In genomic region chr15:72915843-72916242, GRCh38 we compare ENCODE assay signal across 28 cellular contexts.
"Had no signal": no experiment of that assay in that cellular context is flagged by ENCODE, and none has a peak within 500 bp of the region (broad histone marks: within the 10 kb centered on the region; RNA-seq: fewer than 3 reads in every experiment).

No MANE protein-coding gene starts in this region.

- H3K27ac ChIP-seq: stomach, suprapubic skin, testis, thoracic aorta, thyroid gland, tibial artery, tibial nerve, transverse colon, upper lobe of left lung, upper lobe of right lung, uterus, vagina had no signal

- H3K27me3 Mint-ChIP-seq: stimulated activated naive CD8-positive, alpha-beta T cell treated with anti-CD3 and anti-CD28 coated beads, Interleukin-15, Interleukin-2, amounts not matched to agents 100 ng/mL and 50 ng/mL, for 24 hours; type B pancreatic cell had no signal

- DNase-seq: stimulated activated CD4-positive, alpha-beta T cell treated with anti-CD3 and anti-CD28 coated beads, Interleukin-2, amount 100 ng/mL, for 48 hours; stimulated activated CD4-positive, alpha-beta T cell treated with anti-CD3 and anti-CD28 coated beads, Interleukin-4, amount 100 ng/mL, for 1 hour; stimulated activated CD4-positive, alpha-beta T cell treated with anti-CD3 and anti-CD28 coated beads, Interleukin-4, amount 100 ng/mL, for 24 hours; stimulated activated CD4-positive, alpha-beta T cell treated with anti-CD3 and anti-CD28 coated beads, Interleukin-4, amount 100 ng/mL, for 4 hours; stimulated activated CD8-positive, alpha-beta memory T cell treated with anti-CD3 and anti-CD28 coated beads, Interleukin-4, amount 100 ng/mL, for 48 hours; stimulated activated naive B cell treated with anti-CD40 and anti-IgM and Interleukin-4, amounts not matched to agents 10 μg/mL and 1 μg/mL and 100 μg/mL, for 72 hours; stimulated activated naive CD4-positive, alpha-beta T cell; stimulated activated naive CD4-positive, alpha-beta T cell treated with Interleukin-2 at 50 U/mL for 16 hours; stimulated activated naive CD8-positive, alpha-beta T cell treated with anti-CD3 and anti-CD28 coated beads, Interleukin-15, amount 100 ng/mL, for 72 hours; stimulated activated naive CD8-positive, alpha-beta T cell treated with anti-CD3 and anti-CD28 coated beads, Interleukin-15, Interleukin-2, amounts not matched to agents 100 U/mL and 50 U/mL, for 24 hours; stomach; substantia nigra; testis; thyroid gland; tibial artery; transverse colon; trophoblast cell; upper lobe of left lung; upper lobe of right lung; uterus had no signal

- H3K27ac Mint-ChIP-seq: stimulated activated effector memory CD8-positive, alpha-beta T cell treated with anti-CD3 and anti-CD28 coated beads, Interleukin-12 subunit alpha, Interleukin-12 subunit beta, amount 100 ng/mL, for 72 hours; stimulated activated memory B cell treated with anti-CD40 and anti-IgM and Interleukin-4, amounts not matched to agents 10 μg/mL and 1 μg/mL and 100 μg/mL, for 72 hours; stimulated activated naive B cell treated with anti-CD40 and anti-IgM and Interleukin-4, amounts not matched to agents 10 μg/mL and 1 μg/mL and 100 μg/mL, for 72 hours; stimulated activated naive CD8-positive, alpha-beta T cell treated with anti-CD3 and anti-CD28 coated beads, Interleukin-15, amount 100 ng/mL, for 72 hours; stimulated activated naive CD8-positive, alpha-beta T cell treated with anti-CD3 and anti-CD28 coated beads, Interleukin-15, Interleukin-2, amounts not matched to agents 100 ng/mL and 50 ng/mL, for 24 hours; type B pancreatic cell had no signal

- H3K36me3 ChIP-seq: stomach, suprapubic skin, thoracic aorta, thyroid gland, tibial artery, tibial nerve, transverse colon, upper lobe of left lung, upper lobe of right lung, uterus, vagina had no signal

- H3K4me1 ChIP-seq: stomach, suprapubic skin, testis, thyroid gland, tibial artery, tibial nerve, upper lobe of left lung, upper lobe of right lung, uterus, vagina had no signal

- H3K4me3 ChIP-seq: stomach, suprapubic skin, testis, thoracic aorta, thyroid gland, tibial artery, tibial nerve, transverse colon, upper lobe of left lung, upper lobe of right lung, uterus, vagina had no signal

- H3K9me3 Mint-ChIP-seq: stimulated activated effector memory CD8-positive, alpha-beta T cell treated with anti-CD3 and anti-CD28 coated beads, Interleukin-12 subunit alpha, Interleukin-12 subunit beta, amount 100 ng/mL, for 72 hours; stimulated activated memory B cell treated with anti-CD40 and anti-IgM and Interleukin-4, amounts not matched to agents 10 μg/mL and 1 μg/mL and 100 μg/mL, for 72 hours; stimulated activated naive B cell treated with anti-CD40 and anti-IgM and Interleukin-4, amounts not matched to agents 10 μg/mL and 1 μg/mL and 100 μg/mL, for 72 hours; stimulated activated naive CD8-positive, alpha-beta T cell treated with anti-CD3 and anti-CD28 coated beads, Interleukin-15, amount 100 ng/mL, for 72 hours; stimulated activated naive CD8-positive, alpha-beta T cell treated with anti-CD3 and anti-CD28 coated beads, Interleukin-15, Interleukin-2, amounts not matched to agents 100 ng/mL and 50 ng/mL, for 24 hours; type B pancreatic cell had no signal

- H3K9me3 ChIP-seq: stomach, suprapubic skin, testis, thoracic aorta, thyroid gland, tibial artery, tibial nerve, transverse colon, upper lobe of left lung, upper lobe of right lung, uterus, vagina had no signal

- H3K36me3 Mint-ChIP-seq: stimulated activated effector memory CD8-positive, alpha-beta T cell treated with anti-CD3 and anti-CD28 coated beads, Interleukin-12 subunit alpha, Interleukin-12 subunit beta, amount 100 ng/mL, for 72 hours; stimulated activated memory B cell treated with anti-CD40 and anti-IgM and Interleukin-4, amounts not matched to agents 10 μg/mL and 1 μg/mL and 100 μg/mL, for 72 hours; stimulated activated naive B cell treated with anti-CD40 and anti-IgM and Interleukin-4, amounts not matched to agents 10 μg/mL and 1 μg/mL and 100 μg/mL, for 72 hours; type B pancreatic cell had no signal

- H3K4me3 Mint-ChIP-seq: stimulated activated effector memory CD8-positive, alpha-beta T cell treated with anti-CD3 and anti-CD28 coated beads, Interleukin-12 subunit alpha, Interleukin-12 subunit beta, amount 100 ng/mL, for 72 hours; stimulated activated memory B cell treated with anti-CD40 and anti-IgM and Interleukin-4, amounts not matched to agents 10 μg/mL and 1 μg/mL and 100 μg/mL, for 72 hours; stimulated activated naive B cell treated with anti-CD40 and anti-IgM and Interleukin-4, amounts not matched to agents 10 μg/mL and 1 μg/mL and 100 μg/mL, for 72 hours; stimulated activated naive CD8-positive, alpha-beta T cell treated with anti-CD3 and anti-CD28 coated beads, Interleukin-15, amount 100 ng/mL, for 72 hours; stimulated activated naive CD8-positive, alpha-beta T cell treated with anti-CD3 and anti-CD28 coated beads, Interleukin-15, Interleukin-2, amounts not matched to agents 100 ng/mL and 50 ng/mL, for 24 hours; type B pancreatic cell had no signal

- H3K27me3 ChIP-seq: stomach, suprapubic skin, testis, thyroid gland, tibial artery, tibial nerve, transverse colon, upper lobe of left lung, upper lobe of right lung, uterus, vagina had no signal

- H3K4me1 Mint-ChIP-seq: stimulated activated effector memory CD8-positive, alpha-beta T cell treated with anti-CD3 and anti-CD28 coated beads, Interleukin-12 subunit alpha, Interleukin-12 subunit beta, amount 100 ng/mL, for 72 hours; stimulated activated memory B cell treated with anti-CD40 and anti-IgM and Interleukin-4, amounts not matched to agents 10 μg/mL and 1 μg/mL and 100 μg/mL, for 72 hours; stimulated activated naive B cell treated with anti-CD40 and anti-IgM and Interleukin-4, amounts not matched to agents 10 μg/mL and 1 μg/mL and 100 μg/mL, for 72 hours; stimulated activated naive CD8-positive, alpha-beta T cell treated with anti-CD3 and anti-CD28 coated beads, Interleukin-15, amount 100 ng/mL, for 72 hours had no signal
